25 cellular contexts compared by ENCODE assay signal in the genomic region with DNA sequence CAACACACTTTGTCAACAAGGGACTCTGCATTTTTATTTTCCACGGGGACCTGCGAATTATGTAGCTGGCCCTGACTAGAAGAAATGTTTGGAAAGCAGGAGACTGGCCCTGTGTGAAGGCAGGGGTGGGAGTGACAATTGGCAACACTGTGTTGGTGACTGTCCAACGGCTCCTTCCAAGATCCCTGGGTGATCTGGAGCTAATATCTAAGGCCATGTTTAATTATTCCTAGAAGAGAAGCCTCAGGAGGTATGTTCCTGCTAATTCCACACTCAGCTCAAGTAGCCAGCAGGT.
"Had no signal": no experiment of that assay in that cellular context is flagged by ENCODE, and none has a peak within 500 bp of the region (broad histone marks: within the 10 kb centered on the region; RNA-seq: fewer than 3 reads in every experiment).

No MANE protein-coding gene starts in this region.

- H3K36me3 Mint-ChIP-seq: activated CD8-positive, alpha-beta memory T cell treated with anti-CD3 and anti-CD28 coated beads, Interleukin-2, amount 10 ng/mL, durations not matched to agents 7 days and 5 days; natural killer cell; stimulated activated naive B cell treated with anti-CD40 and anti-IgM and Interleukin-4, amounts not matched to agents 10 μg/mL and 1 μg/mL and 100 μg/mL, for 72 hours had no signal

- H3K4me3 Mint-ChIP-seq: activated CD4-positive, alpha-beta T cell treated with anti-CD3 and anti-CD28 coated beads for 36 hours; activated CD8-positive, alpha-beta memory T cell treated with anti-CD3 and anti-CD28 coated beads, Interleukin-2, amount 10 ng/mL, durations not matched to agents 7 days and 5 days; activated CD8-positive, alpha-beta T cell treated with anti-CD3 and anti-CD28 coated beads, Interleukin-2, amount 10 ng/mL, durations not matched to agents 7 days and 5 days; activated naive CD4-positive, alpha-beta T cell treated with anti-CD3 and anti-CD28 coated beads, Interleukin-2, amount 50 U/mL, for 24 hours; activated naive CD8-positive, alpha-beta T cell treated with anti-CD3 and anti-CD28 coated beads, Interleukin-2, amount 50 U/mL, for 24 hours; central memory CD8-positive, alpha-beta T cell; natural killer cell; neural progenitor cell; stimulated activated naive B cell treated with anti-CD40 and anti-IgM and Interleukin-4, amounts not matched to agents 10 μg/mL and 1 μg/mL and 100 μg/mL, for 72 hours; T-helper 2 cell treated with Interferon-gamma antibody and Interleukin-4, amounts not matched to agents 5 μg/mL and 100 μg/mL, for 36 hours had no signal

- H3K27me3 Mint-ChIP-seq: activated CD4-positive, alpha-beta T cell treated with anti-CD3 and anti-CD28 coated beads for 36 hours; activated naive CD4-positive, alpha-beta T cell treated with anti-CD3 and anti-CD28 coated beads, Interleukin-2, amount 50 U/mL, for 24 hours; activated naive CD8-positive, alpha-beta T cell treated with anti-CD3 and anti-CD28 coated beads, Interleukin-2, amount 50 U/mL, for 24 hours had no signal

- H3K4me1 Mint-ChIP-seq: activated CD8-positive, alpha-beta memory T cell treated with anti-CD3 and anti-CD28 coated beads, Interleukin-2, amount 10 ng/mL, durations not matched to agents 7 days and 5 days; activated naive CD8-positive, alpha-beta T cell treated with anti-CD3 and anti-CD28 coated beads, Interleukin-2, amount 50 U/mL, for 24 hours; central memory CD8-positive, alpha-beta T cell; natural killer cell; stimulated activated naive B cell treated with anti-CD40 and anti-IgM and Interleukin-4, amounts not matched to agents 10 μg/mL and 1 μg/mL and 100 μg/mL, for 72 hours had no signal

- DNase-seq: activated CD4-positive, alpha-beta T cell treated with anti-CD3 and anti-CD28 coated beads for 36 hours; activated CD4-positive, CD25-positive, alpha-beta regulatory T cell; activated CD8-positive, alpha-beta memory T cell treated with anti-CD3 and anti-CD28 coated beads, Interleukin-2, amount 10 ng/mL, durations not matched to agents 7 days and 5 days; activated CD8-positive, alpha-beta T cell treated with anti-CD3 and anti-CD28 coated beads, Interleukin-2, amount 10 ng/mL, durations not matched to agents 7 days and 5 days; activated naive CD8-positive, alpha-beta T cell treated with anti-CD3 and anti-CD28 coated beads, Interleukin-2, amount 50 U/mL, for 24 hours; activated T-cell treated with anti-CD3 and anti-CD28 coated beads, Interleukin-2, amount 50 U/mL, for 48 hours; colonic mucosa; effector CD8-positive, alpha-beta T cell; gastrocnemius medialis; glutamatergic neuron; left cardiac atrium; natural killer cell; occipital lobe; stimulated activated CD4-positive, alpha-beta T cell treated with anti-CD3 and anti-CD28 coated beads, Interleukin-15, amount 100 ng/mL, for 24 hours; stimulated activated CD4-positive, alpha-beta T cell treated with anti-CD3 and anti-CD28 coated beads, Interleukin-2, amount 100 ng/mL, for 24 hours; stimulated activated naive B cell treated with anti-CD40 and anti-IgM and Interleukin-4, amounts not matched to agents 10 μg/mL and 1 μg/mL and 100 μg/mL, for 72 hours; stomach; tibial artery; upper lobe of right lung had no signal

- H3K9me3 ChIP-seq: colonic mucosa, gastrocnemius medialis, right atrium auricular region, stomach, tibial artery, upper lobe of right lung had no signal

- H3K36me3 ChIP-seq: colonic mucosa, gastrocnemius medialis, neural progenitor cell, right atrium auricular region, stomach, tibial artery, upper lobe of right lung had no signal

- H3K27ac Mint-ChIP-seq: activated CD4-positive, alpha-beta T cell treated with anti-CD3 and anti-CD28 coated beads for 36 hours; activated CD8-positive, alpha-beta memory T cell treated with anti-CD3 and anti-CD28 coated beads, Interleukin-2, amount 10 ng/mL, durations not matched to agents 7 days and 5 days; activated CD8-positive, alpha-beta T cell treated with anti-CD3 and anti-CD28 coated beads, Interleukin-2, amount 10 ng/mL, durations not matched to agents 7 days and 5 days; activated naive CD4-positive, alpha-beta T cell treated with anti-CD3 and anti-CD28 coated beads, Interleukin-2, amount 50 U/mL, for 24 hours; activated naive CD8-positive, alpha-beta T cell treated with anti-CD3 and anti-CD28 coated beads, Interleukin-2, amount 50 U/mL, for 24 hours; activated T-helper 2 cell treated with anti-CD3 and anti-CD28 coated beads, Interferon-gamma antibody, Interleukin-2, Interleukin-4, amounts not matched to agents 10 μg/mL and 5 μg/mL and 100 μg/mL, durations not matched to agents 14 hours and 24 hours and 36 hours; natural killer cell; stimulated activated naive B cell treated with anti-CD40 and anti-IgM and Interleukin-4, amounts not matched to agents 10 μg/mL and 1 μg/mL and 100 μg/mL, for 72 hours; T-helper 2 cell treated with Interferon-gamma antibody and Interleukin-4, amounts not matched to agents 5 μg/mL and 100 μg/mL, for 36 hours had no signal

- ATAC-seq: activated CD4-positive, alpha-beta T cell treated with anti-CD3 and anti-CD28 coated beads for 36 hours; activated CD8-positive, alpha-beta memory T cell treated with anti-CD3 and anti-CD28 coated beads, Interleukin-2, amount 10 ng/mL, durations not matched to agents 7 days and 5 days; activated CD8-positive, alpha-beta T cell treated with anti-CD3 and anti-CD28 coated beads, Interleukin-2, amount 10 ng/mL, durations not matched to agents 7 days and 5 days; activated naive CD8-positive, alpha-beta T cell treated with anti-CD3 and anti-CD28 coated beads, Interleukin-2, amount 50 U/mL, for 24 hours; gastrocnemius medialis; natural killer cell; stimulated activated naive B cell treated with anti-CD40 and anti-IgM and Interleukin-4, amounts not matched to agents 10 μg/mL and 1 μg/mL and 100 μg/mL, for 72 hours had no signal

- H3K9me3 Mint-ChIP-seq: activated naive CD4-positive, alpha-beta T cell treated with anti-CD3 and anti-CD28 coated beads, Interleukin-2, amount 50 U/mL, for 24 hours; activated naive CD8-positive, alpha-beta T cell treated with anti-CD3 and anti-CD28 coated beads, Interleukin-2, amount 50 U/mL, for 24 hours; activated T-helper 2 cell treated with anti-CD3 and anti-CD28 coated beads, Interferon-gamma antibody, Interleukin-2, Interleukin-4, amounts not matched to agents 10 μg/mL and 5 μg/mL and 100 μg/mL, durations not matched to agents 14 hours and 24 hours and 36 hours; central memory CD8-positive, alpha-beta T cell; natural killer cell; stimulated activated naive B cell treated with anti-CD40 and anti-IgM and Interleukin-4, amounts not matched to agents 10 μg/mL and 1 μg/mL and 100 μg/mL, for 72 hours; T-helper 2 cell treated with Interferon-gamma antibody and Interleukin-4, amounts not matched to agents 5 μg/mL and 100 μg/mL, for 36 hours had no signal

- H3K27me3 ChIP-seq: colonic mucosa, gastrocnemius medialis, neural progenitor cell, right atrium auricular region, stomach, upper lobe of right lung had no signal

- H3K9ac ChIP-seq: neural progenitor cell had no signal

- H3K4me1 ChIP-seq: colonic mucosa, right atrium auricular region, upper lobe of right lung had no signal

- H3K27ac ChIP-seq: colonic mucosa, gastrocnemius medialis, neural progenitor cell, right atrium auricular region, stomach, tibial artery, upper lobe of right lung had no signal

- H3K4me3 ChIP-seq: colonic mucosa, gastrocnemius medialis, neural progenitor cell, right atrium auricular region, stomach, tibial artery, upper lobe of right lung had no signal
